8 cellular contexts compared by ENCODE assay signal in the genomic region with DNA sequence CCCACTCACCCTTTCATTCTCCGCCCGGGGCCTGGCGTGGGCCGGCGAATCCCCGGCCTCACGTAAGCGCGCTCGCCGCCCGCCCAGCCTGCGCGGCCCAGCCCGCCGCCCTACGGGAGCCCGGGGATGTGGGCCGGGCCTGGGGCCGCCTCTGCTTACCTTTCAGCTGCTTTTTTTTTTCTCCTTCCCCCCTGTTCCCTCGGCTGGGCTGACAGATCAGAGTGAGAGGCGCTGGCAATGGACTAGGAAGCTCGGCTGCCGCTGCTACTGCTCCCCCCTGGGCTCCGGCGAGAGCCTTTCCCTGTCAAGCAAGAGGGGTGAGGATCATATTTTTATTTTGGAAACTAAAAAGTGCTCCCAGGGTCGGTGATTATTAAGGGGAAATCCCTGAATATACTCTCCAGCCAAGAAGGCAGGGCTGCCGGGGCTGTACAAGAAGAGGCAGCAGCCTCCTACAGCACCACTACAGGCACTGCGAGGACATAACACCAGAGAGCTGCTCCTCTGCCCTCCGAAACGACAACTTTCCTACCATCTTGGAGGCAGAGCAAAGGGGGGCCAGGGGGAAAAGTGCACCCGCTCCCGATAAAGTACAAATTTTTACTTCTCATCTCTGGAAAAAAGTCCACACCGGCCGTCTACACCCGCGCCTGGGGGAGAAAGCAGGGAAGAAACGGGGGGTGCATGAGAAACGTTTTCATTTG. TPM values are rescaled to one million over a fixed set of nuclear protein-coding genes. Genes with fewer than 3 reads are reported as not detected.
A peak's percentile ranks its signal among the peaks of the same experiment; 100 is the strongest.
DNase-seq lines count a peak whose midpoint lies in the region; ATAC-seq, FAIRE-seq and TF ChIP-seq lines count a peak whose summit lies in the region.

A gene with protein sequence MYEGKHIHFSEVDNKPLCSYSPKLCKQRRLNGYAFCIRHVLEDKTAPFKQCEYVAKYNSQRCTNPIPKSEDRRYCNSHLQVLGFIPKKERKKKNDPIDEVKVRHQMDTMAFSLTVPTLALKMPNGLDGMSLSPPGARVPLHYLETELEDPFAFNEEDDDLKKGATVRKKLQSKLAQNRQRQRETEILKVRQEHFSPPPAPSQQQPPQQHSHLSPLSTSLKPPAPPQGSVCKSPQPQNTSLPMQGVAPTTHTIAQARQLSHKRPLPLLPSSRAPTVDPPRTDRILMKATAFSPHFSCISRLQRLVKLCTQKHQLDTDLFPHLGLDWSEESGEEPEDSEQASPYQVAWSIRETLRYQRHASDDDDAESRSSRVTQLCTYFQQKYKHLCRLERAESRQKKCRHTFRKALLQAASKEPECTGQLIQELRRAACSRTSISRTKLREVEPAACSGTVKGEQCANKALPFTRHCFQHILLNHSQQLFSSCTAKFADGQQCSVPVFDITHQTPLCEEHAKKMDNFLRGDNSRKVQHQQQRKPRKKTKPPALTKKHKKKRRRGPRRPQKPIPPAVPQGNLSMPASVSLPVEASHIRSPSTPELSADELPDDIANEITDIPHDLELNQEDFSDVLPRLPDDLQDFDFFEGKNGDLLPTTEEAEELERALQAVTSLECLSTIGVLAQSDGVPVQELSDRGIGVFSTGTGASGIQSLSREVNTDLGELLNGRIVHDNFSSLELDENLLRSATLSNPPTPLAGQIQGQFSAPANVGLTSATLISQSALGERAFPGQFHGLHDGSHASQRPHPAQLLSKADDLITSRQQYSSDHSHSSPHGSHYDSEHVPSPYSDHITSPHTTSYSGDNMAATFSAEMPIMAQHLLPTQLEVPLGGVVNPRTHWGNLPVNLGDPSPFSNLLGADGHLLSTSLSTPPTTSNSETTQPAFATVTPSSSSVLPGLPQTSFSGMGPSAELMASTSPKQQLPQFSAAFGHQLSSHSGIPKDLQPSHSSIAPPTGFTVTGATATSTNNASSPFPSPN (minus strand): TSS at position 433 of the 704 bp plus-strand sequence. CDS start 23,158 bp downstream, outside the sequence.

- peak; percentile 79 for DNase-seq in NCI-H2171 (lab: John Stamatoyannopoulos, UW)
- DNase-seq in WERI-Rb-1, result peak; percentile 80
- DNase-seq in bronchial epithelial cell (ENCODE audit: low read depth), result peak; percentile 75
- DNase-seq in iris pigment epithelial cell (ENCODE audit: low read depth), result peak; percentile 88
- DNase-seq in stimulated activated CD4-positive, alpha-beta T cell treated with anti-CD3 and anti-CD28 coated beads, Interleukin-12 subunit alpha, Interleukin-12 subunit beta, amount 100 ng/mL, for 4 hours, result peak; percentile 64

- ATAC-seq in HG03066 (IDR thresholded peaks at IDR 0.05; ENCODE audit: low read depth, unreplicated experiment), result peak; percentile 84

- H3K27me3 ChIP-seq in ACC112 (ENCODE audit: insufficient read depth, low read length) (no peaks in the 10 kb centered on the region), WERI-Rb-1 (ENCODE audit: insufficient read depth, low read depth, severe bottlenecking) (no peaks in the 10 kb centered on the region), bronchial epithelial cell (ENCODE audit: control insufficient read depth, insufficient read depth, low read length) (no peaks in the 10 kb centered on the region)

- H3K4me3 ChIP-seq in ACC112 (ENCODE audit: low read depth, low read length), result peak within 1 kb of the TSS; percentile 94
- peak within 1 kb of the TSS; percentile 95 for H3K4me3 ChIP-seq in WERI-Rb-1 (ENCODE audit: low read depth, low read length)
- H3K4me3 ChIP-seq in bronchial epithelial cell (ENCODE audit: low read depth, low read length), result peak within 1 kb of the TSS; percentile 58

- peak within 1 kb of the TSS; percentile 94 for H2AFZ ChIP-seq in ACC112 (ENCODE audit: low read length, unreplicated experiment)

- TF ChIP-seq CTCF in WERI-Rb-1 (IDR thresholded peaks at IDR 0.05; ENCODE audit: low read depth, low read length) (peak; percentile 62), bronchial epithelial cell (IDR thresholded peaks at IDR 0.05; ENCODE audit: insufficient read depth, low read length, severe bottlenecking) (peak; percentile 69)

- H3K27ac ChIP-seq in ACC112 (ENCODE audit: low read depth, low read length) (peak within 1 kb of the TSS; percentile 91), WERI-Rb-1 (peak within 1 kb of the TSS; percentile 93)

- peaks cover 10% of the 10 kb centered on the region for H3K4me1 ChIP-seq in ACC112 (ENCODE audit: control insufficient read depth, insufficient read depth, low read length, unreplicated experiment)

- peaks cover 56% of the 10 kb centered on the region for H3K79me2 ChIP-seq in ACC112 (ENCODE audit: control insufficient read depth, insufficient read depth, low read length, unreplicated experiment)

- peak; percentile 67 for TF ChIP-seq POLR2A in GM18526 (IDR thresholded peaks at IDR 0.05; ENCODE audit: extremely low read depth, insufficient read length)

- H3K9me3 ChIP-seq in WERI-Rb-1 (ENCODE audit: severe bottlenecking), result no peaks in the 10 kb centered on the region

- no peaks in the 10 kb centered on the region for H3K36me3 ChIP-seq in ACC112 (ENCODE audit: insufficient read depth, low read length)
- H3K36me3 ChIP-seq in WERI-Rb-1, result no peaks in the 10 kb centered on the region; the same call in 1 of the 2 replicates
- H3K36me3 ChIP-seq in bronchial epithelial cell (ENCODE audit: control insufficient read depth, insufficient read depth, low read length), result no peaks in the 10 kb centered on the region

- FAIRE-seq in bronchial epithelial cell (lab: Jason Lieb, UNC), result no peak

RNA-seq across cellular contexts. Expression of the gene that starts here (rescaled TPM):
- total RNA-seq in bronchial epithelial cell, result 7.6 and 7.7 TPM in 2 replicates

Comparison
In these comparisons a context has a peak if more than half of its experiments do, and no peak if none do; other contexts are left out.
1. Peak in every context shown above with its lines: DNase-seq, ATAC-seq, H3K4me3 ChIP-seq and H3K27ac ChIP-seq.